ENCODE assay signal across 34 cellular contexts in the genomic region with DNA sequence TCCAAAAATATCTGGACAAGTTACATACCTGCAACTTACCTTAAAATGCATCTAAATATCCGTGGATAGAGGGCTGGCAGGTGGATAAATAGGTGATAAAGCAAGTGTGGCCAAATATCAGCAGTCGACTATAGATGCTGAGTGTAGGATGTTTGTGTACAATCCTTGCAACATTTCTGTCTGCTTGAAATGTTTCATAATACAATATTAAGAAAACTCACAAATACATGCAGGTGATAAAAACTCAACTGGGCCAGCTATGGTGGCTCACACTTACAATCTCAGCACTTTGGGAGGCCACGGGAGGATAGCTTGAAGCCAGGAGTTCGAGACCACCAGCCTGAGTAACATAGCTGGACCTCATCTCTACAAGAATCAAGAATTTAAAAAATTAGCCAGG.
"Had no signal": no experiment of that assay in that cellular context is flagged by ENCODE, and none has a peak within 500 bp of the region (broad histone marks: within the 10 kb centered on the region; RNA-seq: fewer than 3 reads in every experiment).

No MANE protein-coding gene starts in this region.

- H3K9ac ChIP-seq: KMS-11 had no signal

- H3K27me3 ChIP-seq: MG63 had no signal

- DNase-seq: Karpas-422, Kasumi-1, MG63, MM.1S, MV-4-11, NCI-H1048, NCI-H1092, NCI-H1092 treated with DMSO at 0.1 percent for 48 hours, NCI-H1105, NCI-H1105 treated with DMSO at 0.1 percent for 48 hours, NCI-H1417, NCI-H1417 treated with DMSO at 0.1 percent for 48 hours, NCI-H1436, NCI-H1436 treated with DMSO at 0.1 percent for 48 hours, NCI-H146, NCI-H1694, NCI-H1694 treated with DMSO at 0.1 percent for 48 hours, NCI-H187, NCI-H187 treated with DMSO at 0.1 percent for 48 hours, NCI-H1930, NCI-H2029, NCI-H2029 treated with DMSO at 0.1 percent for 48 hours, NCI-H2081, NCI-H2081 treated with DMSO at 0.1 percent for 48 hours, NCI-H2107, NCI-H2171, NCI-H2171 treated with DMSO at 0.1 percent for 48 hours, NCI-H2227 treated with DMSO at 0.1 percent for 48 hours, NCI-H226, NCI-H345, NCI-H446, NCI-H446 treated with DMSO at 0.1 percent for 48 hours, NCI-H510A had no signal

- H3K36me3 ChIP-seq: MG63 had no signal

- H3K4me3 ChIP-seq: MG63 had no signal

- H3K27ac ChIP-seq: KMS-11 had no signal

- H3K4me2 ChIP-seq: KMS-11 had no signal

- H3K9me3 ChIP-seq: MG63 had no signal
